ENCODE assay signal across 8 cellular contexts in the genomic region with DNA sequence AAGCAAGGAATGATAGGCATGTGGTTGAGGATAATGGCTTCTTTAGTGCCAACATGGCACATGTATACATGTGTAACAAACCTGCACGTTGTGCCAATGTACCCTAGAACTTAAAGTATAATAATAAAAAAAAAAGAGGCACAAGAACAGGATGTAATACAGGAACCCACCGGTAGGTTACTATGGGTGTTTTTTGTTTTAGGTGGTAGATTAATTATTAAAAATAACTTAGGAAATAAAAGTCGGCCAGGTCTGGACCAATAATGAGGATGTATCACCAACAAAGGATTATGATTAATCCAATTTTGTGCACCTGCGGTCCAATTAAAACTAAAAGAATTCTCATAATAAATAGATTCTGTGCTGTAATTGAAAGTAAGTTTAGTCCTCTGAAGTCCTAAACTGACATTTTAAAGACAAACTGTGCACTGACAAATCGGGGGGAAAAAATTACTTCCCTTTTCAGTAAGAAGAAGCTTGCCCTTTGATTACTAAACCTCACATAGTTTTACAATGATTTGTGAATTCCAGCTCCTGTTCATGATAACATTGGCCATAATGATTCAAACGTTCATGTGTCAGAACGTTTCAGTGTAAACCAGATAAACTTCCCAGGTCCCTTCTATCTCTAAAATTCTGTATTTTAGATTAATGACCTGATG.
DNase-seq lines count a peak whose midpoint lies in the region; ATAC-seq, FAIRE-seq and TF ChIP-seq lines count a peak whose summit lies in the region.

No MANE protein-coding gene starts in this region.

- POLR2A ChIA-PET in A673 (lab: Charles Lee; ENCODE audit: low non-redundant PET) = no interaction called here

- BruUV-seq in A673 (replicated peaks; lab: Mats Ljungman, UMichigan) = no TSS peak

- peak overlapping the region; percentile 18 for H3K4me3 ChIP-seq in A673 (ENCODE audit: low read depth, low read length, poor library complexity, severe bottlenecking)
- H3K4me3 ChIP-seq in SJSA1 = peak overlapping the region; percentile 0; the same call in 1 of the 2 replicates
- H3K4me3 ChIP-seq in fibroblast of villous mesenchyme (ENCODE audit: low read depth, low read length) = peak overlapping the region; percentile 42

- no peak for DNase-seq in A673 (ENCODE audit: low spot score)
- DNase-seq in GM18507 (ENCODE audit: extremely low spot score, insufficient read length, low read depth) = no peak
- peak in 1 of 2 experiments; percentile 9 for DNase-seq in SJSA1 (ENCODE audit: low read depth in 1 of 2, low spot score in 2 of 2)
- DNase-seq in fibroblast of villous mesenchyme (ENCODE audit: low read depth) = peak; percentile 54
- no peak for DNase-seq in urothelium cell line (ENCODE audit: low spot score)
- DNase-seq in NCI-H2081 (lab: John Stamatoyannopoulos, UW) = no peak
- no peak for DNase-seq in OCI-M2 (lab: John Stamatoyannopoulos, UW; ENCODE audit: unreplicated experiment)

- H3K36me3 ChIP-seq in A673 (ENCODE audit: insufficient read depth, low read length, poor library complexity, severe bottlenecking) = no peaks in the 10 kb centered on the region
- no peaks in the 10 kb centered on the region for H3K36me3 ChIP-seq in SJSA1

- no peak overlapping the region for H3K27ac ChIP-seq in A673 (ENCODE audit: low read depth, low read length, poor library complexity, severe bottlenecking)
- no peak overlapping the region for H3K27ac ChIP-seq in SJSA1

- H3K4me1 ChIP-seq in A673 (ENCODE audit: insufficient read depth, low read length, poor library complexity, severe bottlenecking) = no peaks in the 10 kb centered on the region
- 0 out of 2 replicates have a peak, but pooled peaks cover 2% of the 10 kb centered on the region for H3K4me1 ChIP-seq in SJSA1 (replicated peaks)

- H3K27me3 ChIP-seq in A673 (replicated peaks; ENCODE audit: insufficient read depth, low read depth, low read length, poor library complexity) (peaks cover 78% of the 10 kb centered on the region), SJSA1 (replicated peaks) (no peaks in the 10 kb centered on the region)

- peak; percentile 32; the same call in 1 of the 2 replicates for TF ChIP-seq CTCF in A673 (conservative IDR thresholded peaks at IDR 0.05; ENCODE audit: low read depth, low read length)
- peak; percentile 23 for TF ChIP-seq CTCF in fibroblast of villous mesenchyme (IDR thresholded peaks at IDR 0.05; ENCODE audit: insufficient read depth, low read depth, low read length)

- peak; percentile 42 for FAIRE-seq in GM18507 (lab: Jason Lieb, UNC)
- FAIRE-seq in urothelium cell line (lab: Jason Lieb, UNC) = no peak

- CTCF ChIA-PET in A673 (lab: Charles Lee) = no interaction called here

- intact Hi-C loops in A673 (cut with micrococcal nuclease; ENCODE audit: unreplicated experiment) = no loop called here

- H3K9me3 ChIP-seq in A673 (ENCODE audit: low read depth, low read length, poor library complexity, severe bottlenecking) (no peaks in the 10 kb centered on the region), SJSA1 (replicated peaks) (no peaks in the 10 kb centered on the region)

- ATAC-seq in HG03571 (IDR thresholded peaks at IDR 0.05; ENCODE audit: unreplicated experiment) = no peak
